Comparison of ENCODE assay signal across 14 cellular contexts in the genomic region with DNA sequence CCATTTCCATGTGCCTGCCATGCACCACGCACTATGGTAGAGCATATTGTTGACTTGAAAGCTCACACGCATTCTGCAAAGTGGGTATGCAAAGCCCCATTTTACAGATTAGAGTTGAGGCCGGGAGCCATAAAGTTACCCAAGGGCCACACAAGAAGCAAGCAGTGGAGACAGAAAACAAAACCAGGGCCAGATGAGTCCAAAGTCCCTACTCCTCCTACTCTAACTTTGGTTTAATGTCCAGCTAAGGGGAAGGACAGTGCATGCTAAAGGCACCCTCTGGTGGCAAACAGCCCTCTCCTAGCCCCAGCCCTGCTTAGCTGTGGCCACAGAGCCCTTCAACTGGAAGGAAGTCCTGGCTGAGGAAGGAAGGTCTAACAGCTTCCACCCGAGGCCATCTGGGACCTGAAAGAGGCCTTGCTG.
DNase-seq lines count a peak whose midpoint lies in the region; ATAC-seq and TF ChIP-seq lines count a peak whose summit lies in the region.
"Had no signal": no experiment of that assay in that cellular context is flagged by ENCODE, and none has a peak within 500 bp of the region (broad histone marks: within the 10 kb centered on the region; RNA-seq: fewer than 3 reads in every experiment).

No MANE protein-coding gene starts in this region.

- no peak for ATAC-seq in activated T-cell treated with anti-CD3 and anti-CD28 coated beads, Interleukin-2, amount 50 U/mL, for 72 hours (replicated peaks in 1 of 2)
- no peak for ATAC-seq in effector memory CD8-positive, alpha-beta T cell (replicated peaks)
- ATAC-seq in lower lobe of right lung: no peak
- no peak for ATAC-seq in GM21737 (IDR thresholded peaks at IDR 0.05; ENCODE audit: unreplicated experiment)
- ATAC-seq in GM18873 (IDR thresholded peaks at IDR 0.05; ENCODE audit: low FRiP score, unreplicated experiment): no peak
- ATAC-seq in HG03457 (IDR thresholded peaks at IDR 0.05; ENCODE audit: unreplicated experiment): no peak
- ATAC-seq: A549 had no signal

- H3K4me1 ChIP-seq in lower lobe of right lung: peaks cover 52% of the 10 kb centered on the region

- no peaks in the 10 kb centered on the region for H3K27me3 ChIP-seq in lower lobe of right lung (ENCODE audit: low read depth)

- H3K9me3 ChIP-seq in lower lobe of right lung: no peaks in the 10 kb centered on the region
- H3K9me3 ChIP-seq: A549, SK-N-SH had no signal

- no peaks in the 10 kb centered on the region for H3K27me3 Mint-ChIP-seq in activated T-cell treated with anti-CD3 and anti-CD28 coated beads, Interleukin-2, amount 50 U/mL, for 72 hours (ENCODE audit: low read depth)
- H3K27me3 Mint-ChIP-seq in effector memory CD8-positive, alpha-beta T cell: no peaks in the 10 kb centered on the region
- no peaks in the 10 kb centered on the region for H3K27me3 Mint-ChIP-seq in type B pancreatic cell

- H3K36me3 Mint-ChIP-seq in activated T-cell treated with anti-CD3 and anti-CD28 coated beads, Interleukin-2, amount 50 U/mL, for 72 hours (ENCODE audit: insufficient read depth in 2 of 2): peaks cover 0 to 6% of the 10 kb centered on the region in 2 donors
- H3K36me3 Mint-ChIP-seq in effector memory CD8-positive, alpha-beta T cell (ENCODE audit: insufficient read depth): peaks cover 55% of the 10 kb centered on the region
- peaks cover 15% of the 10 kb centered on the region for H3K36me3 Mint-ChIP-seq in type B pancreatic cell

- peaks cover 45% of the 10 kb centered on the region for H3K4me1 Mint-ChIP-seq in activated T-cell treated with anti-CD3 and anti-CD28 coated beads, Interleukin-2, amount 50 U/mL, for 72 hours (ENCODE audit: low read depth)
- peaks cover 50 to 73% of the 10 kb centered on the region in 2 donors for H3K4me1 Mint-ChIP-seq in effector memory CD8-positive, alpha-beta T cell (ENCODE audit: low read depth in 2 of 2)
- H3K4me1 Mint-ChIP-seq in type B pancreatic cell (ENCODE audit: unreplicated experiment): peaks cover 64% of the 10 kb centered on the region

- H3K4me3 Mint-ChIP-seq in activated T-cell treated with anti-CD3 and anti-CD28 coated beads, Interleukin-2, amount 50 U/mL, for 72 hours: no peak overlapping the region
- no peak overlapping the region for H3K4me3 Mint-ChIP-seq in effector memory CD8-positive, alpha-beta T cell
- H3K4me3 Mint-ChIP-seq in type B pancreatic cell: no peak overlapping the region

- intact Hi-C loops in lower lobe of right lung (cut with DNase I): no loop called here

- H3K9me3 Mint-ChIP-seq in activated T-cell treated with anti-CD3 and anti-CD28 coated beads, Interleukin-2, amount 50 U/mL, for 72 hours: no peaks in the 10 kb centered on the region
- no peaks in the 10 kb centered on the region for H3K9me3 Mint-ChIP-seq in effector memory CD8-positive, alpha-beta T cell
- H3K9me3 Mint-ChIP-seq in type B pancreatic cell: no peaks in the 10 kb centered on the region

- H3K36me3 ChIP-seq in lower lobe of right lung: peaks cover 32% of the 10 kb centered on the region

- peak overlapping the region; percentile 25 for H3K27ac Mint-ChIP-seq in activated T-cell treated with anti-CD3 and anti-CD28 coated beads, Interleukin-2, amount 50 U/mL, for 72 hours
- H3K27ac Mint-ChIP-seq in effector memory CD8-positive, alpha-beta T cell: peak overlapping the region; percentile 90
- H3K27ac Mint-ChIP-seq in type B pancreatic cell: peak overlapping the region; percentile 31

- TF ChIP-seq CTCF in lower lobe of right lung (IDR thresholded peaks at IDR 0.05) (no peak), type B pancreatic cell (conservative IDR thresholded peaks at IDR 0.05) (no peak)

- no peak overlapping the region for H3K4me3 ChIP-seq in lower lobe of right lung
- H3K4me3 ChIP-seq: A549 had no signal

- peak overlapping the region; percentile 71 for H3K27ac ChIP-seq in lower lobe of right lung
- H3K27ac ChIP-seq: A549 had no signal

- DNase-seq in activated T-cell treated with anti-CD3 and anti-CD28 coated beads, Interleukin-2, amount 50 U/mL, for 72 hours: no peak
- no peak for DNase-seq in activated T-cell treated with anti-CD3 and anti-CD28 coated beads for 4 hours
- no peak for DNase-seq in effector memory CD8-positive, alpha-beta T cell
- no peak for DNase-seq in lower lobe of right lung
- no peak for DNase-seq in type B pancreatic cell (ENCODE audit: extremely low spot score, unreplicated experiment)
- DNase-seq: activated CD8-positive, alpha-beta memory T cell treated with anti-CD3 and anti-CD28 coated beads, Interleukin-2, amount 50 U/mL, for 4 hours; NCI-H1694; NCI-H446 treated with DMSO at 0.1 percent for 48 hours; SK-N-SH; stimulated activated CD4-positive, alpha-beta T cell treated with anti-CD3 and anti-CD28 coated beads, Interleukin-15, amount 100 ng/mL, for 24 hours had no signal

Comparison
In these comparisons a context has a peak if more than half of its experiments do, and no peak if none do; other contexts are left out.
1. H3K27ac Mint-ChIP-seq: peak in every context shown above with its lines; median percentile 90 in effector memory CD8-positive, alpha-beta T cell; 31 in type B pancreatic cell; 25 in activated T-cell treated with anti-CD3 and anti-CD28 coated beads, Interleukin-2, amount 50 U/mL, for 72 hours.